17 cellular contexts compared by ENCODE assay signal in genomic region chr3:65472501-65472900, GRCh38.
"Had no signal": no experiment of that assay in that cellular context is flagged by ENCODE, and none has a peak within 500 bp of the region (broad histone marks: within the 10 kb centered on the region; RNA-seq: fewer than 3 reads in every experiment).

No MANE protein-coding gene starts in this region.

- H3K27me3 ChIP-seq: dorsolateral prefrontal cortex, esophagus muscularis mucosa, foreskin keratinocyte, gastroesophageal sphincter, heart right ventricle, left lung had no signal

- ATAC-seq: foreskin keratinocyte, gastroesophageal sphincter, heart right ventricle, left cardiac atrium, left lung, lower lobe of right lung, mucosa of descending colon had no signal

- DNase-seq: dermis blood vessel endothelial cell; dorsolateral prefrontal cortex; effector CD4-positive, alpha-beta T cell; effector memory CD4-positive, alpha-beta T cell; foreskin keratinocyte; glutamatergic neuron; heart right ventricle; hippocampal formation; left cardiac atrium; left lung; lower lobe of right lung; mesenchymal stem cell; mucosa of descending colon had no signal

- H3K9me3 ChIP-seq: esophagus muscularis mucosa, gastroesophageal sphincter, heart right ventricle, left lung, lower lobe of right lung, mucosa of descending colon had no signal

- H3K27ac Mint-ChIP-seq: mesothelial cell of epicardium had no signal

- H3K36me3 ChIP-seq: esophagus muscularis mucosa, gastroesophageal sphincter, heart right ventricle, left lung, lower lobe of right lung had no signal

- H3K4me3 Mint-ChIP-seq: mesothelial cell of epicardium had no signal

- H3K36me3 Mint-ChIP-seq: mesothelial cell of epicardium had no signal

- H3K4me3 ChIP-seq: coronary artery, dorsolateral prefrontal cortex, esophagus muscularis mucosa, gastroesophageal sphincter, heart right ventricle, left lung, lower lobe of right lung, mucosa of descending colon had no signal

- H3K4me1 ChIP-seq: esophagus muscularis mucosa, foreskin keratinocyte, gastroesophageal sphincter, left lung, lower lobe of right lung had no signal

- H3K9me3 Mint-ChIP-seq: mesothelial cell of epicardium had no signal

- H3K27ac ChIP-seq: coronary artery, dorsolateral prefrontal cortex, esophagus muscularis mucosa, foreskin keratinocyte, gastroesophageal sphincter, heart right ventricle, left lung, lower lobe of right lung had no signal
